8 cellular contexts compared by ENCODE assay signal in the genomic region with DNA sequence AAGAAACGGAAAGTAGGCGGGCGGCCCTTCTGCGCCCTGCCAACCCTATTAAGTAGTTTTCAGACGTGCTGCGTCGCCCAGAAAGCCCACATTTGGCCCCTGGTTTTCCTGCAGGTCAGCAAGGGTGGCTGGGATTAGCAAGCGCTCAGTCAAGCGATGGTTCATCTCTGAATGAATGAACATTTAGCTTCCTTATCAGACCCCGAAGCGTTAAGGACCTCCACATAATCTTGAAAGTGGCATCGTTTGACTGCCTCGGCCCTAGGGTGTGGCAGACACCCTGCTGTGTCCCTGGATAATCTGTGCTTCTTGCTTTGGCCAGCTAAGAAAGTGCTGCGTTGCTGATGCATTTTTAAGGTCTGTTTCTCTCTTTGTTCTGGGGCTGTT. TPM values are rescaled to one million over a fixed set of nuclear protein-coding genes. Genes with fewer than 3 reads are reported as not detected.
DNase-seq lines count a peak whose midpoint lies in the region; ATAC-seq and TF ChIP-seq lines count a peak whose summit lies in the region.

No MANE protein-coding gene starts in this region.

- peak overlapping the region; percentile 92 for H3K4me3 Mint-ChIP-seq in activated naive CD4-positive, alpha-beta T cell treated with anti-CD3 and anti-CD28 coated beads, Interleukin-2, amount 50 U/mL, for 24 hours

- H3K36me3 ChIP-seq in SJCRH30 (0 out of 2 replicates have a peak, but pooled peaks cover 5% of the 10 kb centered on the region), sigmoid colon (peaks cover 0 to 21% (median 4%) of the 10 kb centered on the region in 4 donors)

- H3K27ac ChIP-seq in SJCRH30 (no peak overlapping the region), sigmoid colon (peak overlapping the region; percentile 83 to 95 (median 89))

- no peak for TF ChIP-seq POLR2A in sigmoid colon (IDR thresholded peaks at IDR 0.05)

- peak overlapping the region; percentile 47 for H3K27ac Mint-ChIP-seq in activated naive CD4-positive, alpha-beta T cell treated with anti-CD3 and anti-CD28 coated beads, Interleukin-2, amount 50 U/mL, for 24 hours

- H3K9me3 ChIP-seq in SJCRH30 (replicated peaks) (no peaks in the 10 kb centered on the region), sigmoid colon (no peaks in the 10 kb centered on the region)

- H3K4me1 ChIP-seq in SJCRH30: no peaks in the 10 kb centered on the region
- H3K4me1 ChIP-seq in sigmoid colon: peaks cover 0 to 15% (median 12%) of the 10 kb centered on the region in 4 donors

- peaks cover 14% of the 10 kb centered on the region for H3K36me3 Mint-ChIP-seq in activated naive CD4-positive, alpha-beta T cell treated with anti-CD3 and anti-CD28 coated beads, Interleukin-2, amount 50 U/mL, for 24 hours

- peaks cover 27% of the 10 kb centered on the region for H3K4me1 Mint-ChIP-seq in activated naive CD4-positive, alpha-beta T cell treated with anti-CD3 and anti-CD28 coated beads, Interleukin-2, amount 50 U/mL, for 24 hours

- intact Hi-C loops in sigmoid colon (cut with DNase I): no loop called here

- no peaks in the 10 kb centered on the region for H3K27me3 Mint-ChIP-seq in activated naive CD4-positive, alpha-beta T cell treated with anti-CD3 and anti-CD28 coated beads, Interleukin-2, amount 50 U/mL, for 24 hours

- no peak for ATAC-seq in HG03520 (IDR thresholded peaks at IDR 0.05; ENCODE audit: unreplicated experiment)

- TF ChIP-seq CTCF in fibroblast of pulmonary artery (IDR thresholded peaks at IDR 0.05; ENCODE audit: low read length, missing control alignments) (no peak), sigmoid colon (IDR thresholded peaks at IDR 0.05) (no peak)

- 1 to 3% methylated on average over 14 of the region's 14 CpGs for WGBS in sigmoid colon, 2 donors

- H3K27me3 ChIP-seq in SJCRH30: no peaks in the 10 kb centered on the region
- no peaks in the 10 kb centered on the region for H3K27me3 ChIP-seq in sigmoid colon

- DNase-seq in activated naive CD4-positive, alpha-beta T cell treated with Interleukin-2 at 50 U/mL for 16 hours: no peak
- DNase-seq in SJCRH30 (no peak), fibroblast of pulmonary artery (ENCODE audit: low read depth) (no peak), sigmoid colon (no peak), NCI-H146 (lab: John Stamatoyannopoulos, UW) (no peak), globus pallidus (ENCODE audit: low spot score) (no peak)

- TF ChIP-seq EP300 in sigmoid colon (IDR thresholded peaks at IDR 0.05): no peak

- peak overlapping the region; percentile 88 for H3K4me3 ChIP-seq in SJCRH30
- H3K4me3 ChIP-seq in fibroblast of pulmonary artery (replicated peaks; ENCODE audit: low read depth, low read length): peak overlapping the region; percentile 73
- H3K4me3 ChIP-seq in sigmoid colon: peak overlapping the region; percentile 77 to 95 (median 89)

- no peaks in the 10 kb centered on the region for H3K9me3 Mint-ChIP-seq in activated naive CD4-positive, alpha-beta T cell treated with anti-CD3 and anti-CD28 coated beads, Interleukin-2, amount 50 U/mL, for 24 hours

RNA-seq across cellular contexts. Expression of a gene that starts 0.7 kb away (rescaled TPM):
- 21.8 and 22.0 TPM in 2 replicates for total RNA-seq in SJCRH30 (2014; rRNA removed; shearing (Covaris generic))
- total RNA-seq in sigmoid colon: 10 to 100 TPM; 20.2 to 22.9 (median 21.3) TPM
- polyA plus RNA-seq in sigmoid colon: 10 to 100 TPM in 2 of 3 donors, 1 to 10 TPM in 1; 7.8 to 31.3 (median 11.1) TPM

RNA-seq across cellular contexts. Expression of a gene that starts 20.3 kb away (rescaled TPM):
- 44.7 and 45.6 TPM in 2 replicates for total RNA-seq in SJCRH30 (2014; rRNA removed; shearing (Covaris generic))
- 10 to 100 TPM; 31.6 to 51.2 (median 36.1) TPM for total RNA-seq in sigmoid colon
- 10 to 100 TPM; 12.5 to 27.6 (median 13.2) TPM for polyA plus RNA-seq in sigmoid colon

RNA-seq across cellular contexts. Expression of a gene that starts 31.4 kb away (rescaled TPM):
- 74.1 and 76.0 TPM in 2 replicates for total RNA-seq in SJCRH30 (2014; rRNA removed; shearing (Covaris generic))
- 100 to 1,000 TPM in 1 of 4 donors, 10 to 100 TPM in 3; 55.7 to 172 (median 66.0) TPM for total RNA-seq in sigmoid colon
- 10 to 100 TPM; 63.1 to 84.1 (median 74.9) TPM for polyA plus RNA-seq in sigmoid colon

RNA-seq across cellular contexts. Expression of a gene that starts 31.6 kb away (rescaled TPM):
- 15.1 and 17.0 TPM in 2 replicates for total RNA-seq in SJCRH30 (2014; rRNA removed; shearing (Covaris generic))
- 10 to 100 TPM; 17.5 to 52.1 (median 21.8) TPM for total RNA-seq in sigmoid colon
- polyA plus RNA-seq in sigmoid colon: 10 to 100 TPM in 1 of 3 donors, 1 to 10 TPM in 2; 7.9 to 26.7 (median 9.6) TPM

RNA-seq across cellular contexts. Expression of a gene that starts 50.8 kb away (rescaled TPM):
- total RNA-seq in SJCRH30 (2014; rRNA removed; shearing (Covaris generic)): 0.76 and 0.91 TPM in 2 replicates
- total RNA-seq in sigmoid colon: 1 to 10 TPM; 2.7 to 6.8 (median 3.7) TPM
- 10 to 100 TPM in 1 of 3 donors, 1 to 10 TPM in 1, under 1 TPM in 1; 0.92 to 10.2 (median 7.0) TPM for polyA plus RNA-seq in sigmoid colon
